In genomic region chr10:85598646-85599045, GRCh38 we compare ENCODE assay signal across 31 cellular contexts.
A peak's percentile ranks its signal among the peaks of the same experiment; 100 is the strongest.
DNase-seq lines count a peak whose midpoint lies in the region; ATAC-seq and TF ChIP-seq lines count a peak whose summit lies in the region.
"Had no signal": no experiment of that assay in that cellular context is flagged by ENCODE, and none has a peak within 500 bp of the region (broad histone marks: within the 10 kb centered on the region; RNA-seq: fewer than 3 reads in every experiment).

No MANE protein-coding gene starts in this region.

- H3K4me1 Mint-ChIP-seq in endodermal cell, result peaks cover 50% of the 10 kb centered on the region

- H3K27ac ChIP-seq in endodermal cell (ENCODE audit: low read depth, low read length), result no peak overlapping the region
- no peak overlapping the region for H3K27ac ChIP-seq in brain microvascular endothelial cell
- no peak overlapping the region for H3K27ac ChIP-seq in upper lobe of left lung
- H3K27ac ChIP-seq: A549, psoas muscle had no signal

- peak; percentile 26 for DNase-seq in GM10248 (ENCODE audit: extremely low spot score)
- DNase-seq in endodermal cell, result peak; percentile 22
- DNase-seq in brain microvascular endothelial cell, result no peak
- no peak for DNase-seq in upper lobe of left lung
- no peak for DNase-seq in stimulated activated CD4-positive, alpha-beta T cell treated with anti-CD3 and anti-CD28 coated beads, Interleukin-4, amount 100 ng/mL, for 24 hours
- DNase-seq in G401 (ENCODE audit: low spot score), result no peak
- DNase-seq: activated CD4-positive, alpha-beta T cell treated with anti-CD3 and anti-CD28 coated beads, Interleukin-2, amount 50 U/mL, for 48 hours; activated CD4-positive, CD25-positive, alpha-beta regulatory T cell treated with anti-CD3 and anti-CD28 coated beads, Interleukin-2, amount 50 U/mL, for 72 hours; activated naive CD4-positive, alpha-beta T cell treated with anti-CD3 and anti-CD28 coated beads, Interleukin-2, amount 10 ng/mL, durations not matched to agents 7 days and 5 days; CD4-positive, CD25-positive, alpha-beta regulatory T cell; cerebellar nuclear complex; DMS79 treated with DMSO at 0.1 percent for 48 hours; GF-D8; hippocampal formation; left cardiac atrium; MV-4-11; natural killer cell; NCI-H1436; NCI-H774; occipital lobe; psoas muscle; SIG-M5; stimulated activated CD4-positive, alpha-beta T cell treated with anti-CD3 and anti-CD28 coated beads, Interleukin-4, amount 100 ng/mL, for 1 hour had no signal

- H3K9me3 ChIP-seq in endodermal cell (ENCODE audit: control insufficient read depth, low read length) (no peaks in the 10 kb centered on the region), upper lobe of left lung (no peaks in the 10 kb centered on the region)
- H3K9me3 ChIP-seq: A549, psoas muscle had no signal

- CTCF ChIA-PET in GM10248 (lab: Yijun Ruan, JAX), result no interaction called here

- H3K9ac ChIP-seq in endodermal cell (ENCODE audit: extremely low read depth, low read length, poor library complexity, severe bottlenecking), result no peak overlapping the region

- H3K27me3 Mint-ChIP-seq in endodermal cell (ENCODE audit: insufficient read depth), result no peaks in the 10 kb centered on the region
- H3K27me3 Mint-ChIP-seq: activated T-helper 17 cell treated with anti-CD3 and anti-CD28 coated beads, Interleukin-2, amount 50 U/mL, for 72 hours; CD4-positive, CD25-positive, alpha-beta regulatory T cell had no signal

- H3K4me3 ChIP-seq in endodermal cell (ENCODE audit: low read length) (no peak overlapping the region), brain microvascular endothelial cell (ENCODE audit: low read depth, low read length) (no peak overlapping the region), upper lobe of left lung (no peak overlapping the region)
- H3K4me3 ChIP-seq: A549, lung, psoas muscle had no signal

- no peaks in the 10 kb centered on the region for H3K36me3 ChIP-seq in endodermal cell (ENCODE audit: control insufficient read depth, insufficient read depth, low read length)
- no peaks in the 10 kb centered on the region for H3K36me3 ChIP-seq in brain microvascular endothelial cell (replicated peaks)
- H3K36me3 ChIP-seq in upper lobe of left lung, result no peaks in the 10 kb centered on the region

- in situ Hi-C loops in brain microvascular endothelial cell (cut with HindIII; ENCODE audit: low pct_ligation_motif_present, low sequenced_read_pairs), result no loop called here
- in situ Hi-C loops in G401 (cut with HindIII; ENCODE audit: low sequenced_read_pairs), result no loop called here

- TF ChIP-seq CTCF in GM10248 (IDR thresholded peaks at IDR 0.05; ENCODE audit: control extremely low read depth, extremely low read depth, low read depth, missing control alignments), result no peak
- no peak for TF ChIP-seq CTCF in endodermal cell (conservative IDR thresholded peaks at IDR 0.05)
- TF ChIP-seq CTCF in brain microvascular endothelial cell (IDR thresholded peaks at IDR 0.05; ENCODE audit: low read depth, low read length, missing control alignments), result no peak
- no peak for TF ChIP-seq CTCF in upper lobe of left lung (IDR thresholded peaks at IDR 0.05)

- H3K36me3 Mint-ChIP-seq in endodermal cell (ENCODE audit: low read depth), result no peaks in the 10 kb centered on the region
- H3K36me3 Mint-ChIP-seq: activated naive CD4-positive, alpha-beta T cell treated with anti-CD3 and anti-CD28 coated beads, Interleukin-2, amount 10 ng/mL, durations not matched to agents 7 days and 5 days; brain; CD4-positive, CD25-positive, alpha-beta regulatory T cell; IgD-negative memory B cell; natural killer cell; type B pancreatic cell had no signal

- ATAC-seq in GM19351 (IDR thresholded peaks at IDR 0.05; ENCODE audit: unreplicated experiment), result peak; percentile 71
- ATAC-seq in HG02870 (IDR thresholded peaks at IDR 0.05; ENCODE audit: unreplicated experiment), result peak; percentile 81
- no peak for ATAC-seq in upper lobe of left lung (ENCODE audit: low FRiP score in 2 of 2)
- ATAC-seq: A549; activated T-helper 17 cell treated with anti-CD3 and anti-CD28 coated beads, Interleukin-2, amount 50 U/mL, for 72 hours; left cardiac atrium; natural killer cell; psoas muscle had no signal

- no peak overlapping the region for H3K27ac Mint-ChIP-seq in endodermal cell
- H3K27ac Mint-ChIP-seq: activated naive CD4-positive, alpha-beta T cell treated with anti-CD3 and anti-CD28 coated beads, Interleukin-2, amount 10 ng/mL, durations not matched to agents 7 days and 5 days; activated T-helper 17 cell treated with anti-CD3 and anti-CD28 coated beads, Interleukin-2, amount 50 U/mL, for 72 hours; brain; CD4-positive, CD25-positive, alpha-beta regulatory T cell; IgD-negative memory B cell; natural killer cell; type B pancreatic cell had no signal

- TF ChIP-seq EP300 in upper lobe of left lung (IDR thresholded peaks at IDR 0.05), result no peak

- H3K4me1 ChIP-seq in endodermal cell (ENCODE audit: control insufficient read depth, insufficient read depth, low read length) (peaks cover 19% of the 10 kb centered on the region), upper lobe of left lung (no peaks in the 10 kb centered on the region)
- H3K4me1 ChIP-seq: A549, psoas muscle had no signal

- H3K4me3 Mint-ChIP-seq in endodermal cell, result no peak overlapping the region
- H3K4me3 Mint-ChIP-seq: activated naive CD4-positive, alpha-beta T cell treated with anti-CD3 and anti-CD28 coated beads, Interleukin-2, amount 10 ng/mL, durations not matched to agents 7 days and 5 days; activated T-helper 17 cell treated with anti-CD3 and anti-CD28 coated beads, Interleukin-2, amount 50 U/mL, for 72 hours; brain; CD4-positive, CD25-positive, alpha-beta regulatory T cell; IgD-negative memory B cell; natural killer cell; type B pancreatic cell had no signal

- WGBS in endodermal cell (ENCODE audit: insufficient coverage in 1 of 2, insufficient read length in 1 of 2), 2 experiments, result 93 to 96% methylated on average over 6 of the region's 6 CpGs
- WGBS in upper lobe of left lung, 2 donors, result 74 to 85% methylated on average over 6 of the region's 6 CpGs

- no peak for TF ChIP-seq POLR2A in upper lobe of left lung (IDR thresholded peaks at IDR 0.05)

- H3K9me3 Mint-ChIP-seq in endodermal cell, result no peaks in the 10 kb centered on the region
- H3K9me3 Mint-ChIP-seq: activated naive CD4-positive, alpha-beta T cell treated with anti-CD3 and anti-CD28 coated beads, Interleukin-2, amount 10 ng/mL, durations not matched to agents 7 days and 5 days; activated T-helper 17 cell treated with anti-CD3 and anti-CD28 coated beads, Interleukin-2, amount 50 U/mL, for 72 hours; brain; natural killer cell; type B pancreatic cell had no signal

- H3K27me3 ChIP-seq in endodermal cell (ENCODE audit: control insufficient read depth, insufficient read depth, low read length, poor library complexity, severe bottlenecking) (no peaks in the 10 kb centered on the region), brain microvascular endothelial cell (replicated peaks) (no peaks in the 10 kb centered on the region), upper lobe of left lung (no peaks in the 10 kb centered on the region)

- POLR2A ChIA-PET in GM10248 (lab: Yijun Ruan, JAX), result no interaction called here

Comparison
In these comparisons a context has a peak if more than half of its experiments do, and no peak if none do; other contexts are left out.
1. DNase-seq: peak in GM10248 (single experiment) and endodermal cell (single experiment); none in brain microvascular endothelial cell (single experiment), upper lobe of left lung (0 of 2), stimulated activated CD4-positive, alpha-beta T cell treated with anti-CD3 and anti-CD28 coated beads, Interleukin-4, amount 100 ng/mL, for 24 hours (single experiment) and G401 (single experiment).
2. ATAC-seq: peak in GM19351 (single experiment) and HG02870 (single experiment); none in upper lobe of left lung (0 of 2).